In the genomic region with DNA sequence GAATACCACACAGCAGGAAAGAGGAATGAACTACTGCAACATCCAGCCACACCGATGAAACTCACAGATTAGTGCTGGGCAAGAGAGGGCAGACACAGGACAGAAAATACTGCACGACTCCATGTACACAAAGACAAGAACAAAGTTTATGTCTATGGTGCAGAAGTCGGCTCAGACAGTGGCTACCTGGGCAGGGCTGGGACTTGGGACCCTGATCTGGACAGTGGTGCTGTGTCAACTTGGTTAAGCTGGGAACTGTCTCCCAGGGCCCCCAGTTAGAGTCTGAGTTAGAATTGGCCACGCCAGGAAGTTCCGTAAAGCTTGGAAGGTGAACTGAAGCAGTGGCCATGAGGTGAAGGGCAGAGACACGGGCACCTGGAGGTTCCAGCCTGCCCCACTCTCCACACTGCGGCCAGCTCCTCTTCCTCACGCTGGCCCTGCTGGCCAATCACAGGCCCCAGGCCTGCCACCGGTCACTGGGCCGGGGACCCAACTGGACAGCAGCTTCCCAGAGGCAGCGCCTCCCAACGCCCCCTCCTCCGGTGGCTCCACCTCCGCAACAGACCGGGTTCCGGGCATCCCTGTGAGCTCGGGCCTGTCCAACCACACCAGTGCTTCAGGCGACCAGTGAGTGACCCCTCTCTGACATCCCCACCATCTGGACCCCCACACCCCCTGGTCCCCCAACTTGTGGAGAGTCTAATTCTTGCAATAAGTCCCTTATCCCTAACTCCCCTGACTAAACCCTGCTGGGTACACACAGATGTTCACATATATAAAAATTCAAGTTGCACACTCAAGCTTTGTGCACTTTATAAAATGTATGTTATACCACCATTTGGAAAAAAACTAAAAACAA, we compare ENCODE assay signal across 27 cellular contexts.
DNase-seq lines count a peak whose midpoint lies in the region; ATAC-seq and TF ChIP-seq lines count a peak whose summit lies in the region.
"Had no signal": no experiment of that assay in that cellular context is flagged by ENCODE, and none has a peak within 500 bp of the region (broad histone marks: within the 10 kb centered on the region; RNA-seq: fewer than 3 reads in every experiment).

No MANE protein-coding gene starts in this region.

- TF ChIP-seq CTCF in HEK293 (tag by site-specific recombination; IDR thresholded peaks at IDR 0.05) (no peak), right lobe of liver (IDR thresholded peaks at IDR 0.05) (no peak)

- H3K27ac ChIP-seq in HEK293 (ENCODE audit: extremely low read depth, low read depth, low read length) = no peak overlapping the region
- H3K27ac ChIP-seq in right lobe of liver = no peak overlapping the region
- H3K27ac ChIP-seq: tibial artery had no signal

- H3K4me3 ChIP-seq in HEK293 (ENCODE audit: low read depth, low read length) (no peak overlapping the region), right lobe of liver (no peak overlapping the region)
- H3K4me3 ChIP-seq: tibial artery had no signal

- POLR2A ChIA-PET in HEK293 (lab: Yijun Ruan, JAX) = no interaction called here

- H3K4me1 ChIP-seq in HEK293 (ENCODE audit: control insufficient read depth, insufficient read depth, low read length) (peaks cover 4% of the 10 kb centered on the region; the same call in 1 of the 2 replicates), right lobe of liver (peaks cover 0 to 13% (median 4%) of the 10 kb centered on the region in 4 donors)

- ATAC-seq in Right ventricle myocardium superior (ENCODE audit: poor library complexity) (peak; percentile 39), right lobe of liver (peak in 3 of 4 donors; percentile 17 to 42 (median 32)), sciatic nerve (no peak)
- ATAC-seq: activated naive CD8-positive, alpha-beta T cell treated with anti-CD3 and anti-CD28 coated beads, Interleukin-2, amount 50 U/mL, for 24 hours; activated T-cell treated with anti-CD3 and anti-CD28 coated beads, Interleukin-2, amount 50 U/mL, for 72 hours; effector memory CD8-positive, alpha-beta T cell; natural killer cell; Panc1 had no signal

- no peak for TF ChIP-seq POLR2A in right lobe of liver (IDR thresholded peaks at IDR 0.05)

- intact Hi-C loops in Right ventricle myocardium superior (cut with DNase I) = no loop called here
- intact Hi-C loops in right lobe of liver (cut with DNase I) = no loop called here
- intact Hi-C loops in sciatic nerve (cut with DNase I) = no loop called here

- CTCF ChIA-PET in HEK293 (lab: Yijun Ruan, JAX) = interaction anchor here (0.6 to 1.1 kb wide), 4 partner anchors 10 to 267 kb away, joined by 3 to 5 read pairs (median 4); no protein-coding TSS in a partner anchor

- no peak for DNase-seq in Right ventricle myocardium superior
- no peak for DNase-seq in right lobe of liver
- DNase-seq in sciatic nerve (ENCODE audit: low spot score) = peak; percentile 47
- no peak for DNase-seq in G401 (ENCODE audit: low spot score)
- no peak for DNase-seq in cerebellum (ENCODE audit: low spot score)
- no peak for DNase-seq in T-helper 2 cell
- no peak for DNase-seq in stimulated activated CD4-positive, alpha-beta T cell treated with anti-CD3 and anti-CD28 coated beads, Interleukin-12 subunit alpha, Interleukin-12 subunit beta, amount 100 ng/mL, for 4 hours
- DNase-seq: ACHN; activated CD4-positive, alpha-beta memory T cell treated with anti-CD3 and anti-CD28 coated beads for 36 hours; activated CD4-positive, CD25-positive, alpha-beta regulatory T cell treated with anti-CD3 and anti-CD28 coated beads, Interleukin-2, amount 50 U/mL, for 72 hours; activated naive CD8-positive, alpha-beta T cell treated with anti-CD3 and anti-CD28 coated beads, Interleukin-2, amount 50 U/mL, for 24 hours; activated T-cell treated with anti-CD3 and anti-CD28 coated beads, Interleukin-2, amount 50 U/mL, for 72 hours; CD8-positive, alpha-beta memory T cell; DMS 273 treated with DMSO at 0.1 percent for 48 hours; effector memory CD8-positive, alpha-beta T cell; H9; Kasumi-1; midbrain; natural killer cell; NCI-H1436; NCI-H2081; NCI-H2227 treated with DMSO at 0.1 percent for 48 hours; stimulated activated CD4-positive, alpha-beta T cell treated with anti-CD3 and anti-CD28 coated beads, Interleukin-2, amount 100 ng/mL, for 48 hours; T-helper 1 cell; tibial artery had no signal

- WGBS in right lobe of liver (ENCODE audit: insufficient coverage, low coverage, low lambda C conversion rate, missing lambda C conversion rate) = 53% methylated on average over 4 of the region's 18 CpGs

- H3K36me3 ChIP-seq in HEK293 (ENCODE audit: control insufficient read depth in 2 of 2, insufficient read depth in 1 of 2, low read length in 2 of 2) (no peaks in the 10 kb centered on the region), right lobe of liver (no peaks in the 10 kb centered on the region)
- H3K36me3 ChIP-seq: tibial artery had no signal

- in situ Hi-C loops in G401 (cut with HindIII; ENCODE audit: low sequenced_read_pairs) = no loop called here

- H3K9me3 ChIP-seq in HEK293 (ENCODE audit: control insufficient read depth, insufficient read depth, low read depth, low read length) (no peaks in the 10 kb centered on the region), right lobe of liver (no peaks in the 10 kb centered on the region)
- H3K9me3 ChIP-seq: tibial artery had no signal

- H3K27me3 ChIP-seq in right lobe of liver = no peaks in the 10 kb centered on the region
- H3K27me3 ChIP-seq: tibial artery had no signal

TF ChIP-seq in HEK293, 187 proteins besides CTCF, POLR2A, EP300 and RAD21:
- TF ChIP-seq SP2 (tag by site-specific recombination; IDR thresholded peaks at IDR 0.05) (no peak), ZNF146 (tag by site-specific recombination; IDR thresholded peaks at IDR 0.05) (peak; percentile 68)
